Comparison of ENCODE assay signal across 18 cellular contexts in the genomic region with DNA sequence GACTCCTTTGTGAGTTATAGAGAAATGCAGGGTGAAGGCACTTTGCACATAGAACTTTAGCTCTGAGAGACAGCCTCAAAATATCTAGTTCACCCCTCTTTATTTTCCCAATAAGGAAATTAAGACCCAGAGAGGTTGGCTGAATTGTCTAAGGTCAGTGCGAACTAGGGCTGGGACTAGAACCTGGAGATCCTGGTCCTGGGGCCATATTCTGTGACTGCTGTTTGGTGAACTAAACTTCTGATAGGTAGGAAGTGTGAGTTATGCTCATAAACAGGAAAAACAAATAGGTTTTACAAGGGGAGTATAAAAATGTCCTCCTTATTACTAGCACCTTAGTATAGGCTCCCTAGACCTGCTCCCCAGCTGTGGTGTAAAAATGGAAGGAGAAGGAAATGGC. TPM values are rescaled to one million over a fixed set of nuclear protein-coding genes. Genes with fewer than 3 reads are reported as not detected.
DNase-seq lines count a peak whose midpoint lies in the region; ATAC-seq, FAIRE-seq and TF ChIP-seq lines count a peak whose summit lies in the region.
"Had no signal": no experiment of that assay in that cellular context is flagged by ENCODE, and none has a peak within 500 bp of the region (broad histone marks: within the 10 kb centered on the region; RNA-seq: fewer than 3 reads in every experiment).

No MANE protein-coding gene starts in this region.

- peaks cover 67% of the 10 kb centered on the region for H3K4me1 Mint-ChIP-seq in activated T-helper 17 cell treated with anti-CD3 and anti-CD28 coated beads, Interleukin-2, amount 50 U/mL, for 72 hours

- peak overlapping the region in 1 of 8 donors; percentile 49 for H3K4me3 ChIP-seq in spleen
- H3K4me3 ChIP-seq in prostate gland: no peak overlapping the region
- H3K4me3 ChIP-seq: cardiac muscle cell, testis had no signal

- peaks cover 100% of the 10 kb centered on the region for H3K36me3 Mint-ChIP-seq in activated T-helper 17 cell treated with anti-CD3 and anti-CD28 coated beads, Interleukin-2, amount 50 U/mL, for 72 hours (ENCODE audit: low read depth)

- peak overlapping the region; percentile 88 for H3K27ac Mint-ChIP-seq in activated T-helper 17 cell treated with anti-CD3 and anti-CD28 coated beads, Interleukin-2, amount 50 U/mL, for 72 hours

- no peaks in the 10 kb centered on the region for H3K9me3 Mint-ChIP-seq in activated T-helper 17 cell treated with anti-CD3 and anti-CD28 coated beads, Interleukin-2, amount 50 U/mL, for 72 hours

- no peaks in the 10 kb centered on the region for H3K9me3 ChIP-seq in spleen
- H3K9me3 ChIP-seq in prostate gland: no peaks in the 10 kb centered on the region
- H3K9me3 ChIP-seq: testis had no signal

- TF ChIP-seq CTCF in spleen (IDR thresholded peaks at IDR 0.05 in 8 of 11, conservative IDR thresholded peaks at IDR 0.05 in 3 of 11) (no peak), prostate gland (IDR thresholded peaks at IDR 0.05) (no peak)

- H3K27me3 ChIP-seq in spleen (replicated peaks in 1 of 7): no peaks in the 10 kb centered on the region
- H3K27me3 ChIP-seq in prostate gland (replicated peaks; ENCODE audit: insufficient read depth): no peaks in the 10 kb centered on the region
- H3K27me3 ChIP-seq: cardiac muscle cell, testis had no signal

- H3K27ac ChIP-seq in spleen (peak overlapping the region in 5 of 8 donors; percentile 30 to 96 (median 87)), prostate gland (no peak overlapping the region)
- H3K27ac ChIP-seq: cardiac muscle cell, testis had no signal

- H3K4me3 Mint-ChIP-seq in activated T-helper 17 cell treated with anti-CD3 and anti-CD28 coated beads, Interleukin-2, amount 50 U/mL, for 72 hours: peak overlapping the region; percentile 88

- ATAC-seq in activated T-helper 17 cell treated with anti-CD3 and anti-CD28 coated beads, Interleukin-2, amount 50 U/mL, for 72 hours (replicated peaks): no peak
- ATAC-seq in HG03095 (IDR thresholded peaks at IDR 0.05; ENCODE audit: unreplicated experiment): no peak

- H3K36me3 ChIP-seq in spleen: no peaks in the 10 kb centered on the region
- no peaks in the 10 kb centered on the region for H3K36me3 ChIP-seq in prostate gland
- H3K36me3 ChIP-seq: cardiac muscle cell had no signal

- 90 to 94% (median 93%) methylated on average over 1 of the region's 1 CpG for WGBS in spleen, 5 donors
- WGBS in prostate gland: 95% methylated on average over 1 of the region's 1 CpG

- no peaks in the 10 kb centered on the region for H3K27me3 Mint-ChIP-seq in activated T-helper 17 cell treated with anti-CD3 and anti-CD28 coated beads, Interleukin-2, amount 50 U/mL, for 72 hours

- peak; percentile 94 for FAIRE-seq in GM19239 (lab: Jason Lieb, UNC)
- FAIRE-seq: G401.6, HTR-8/SVneo had no signal

- peak; percentile 55 for DNase-seq in activated CD8-positive, alpha-beta memory T cell treated with anti-CD3 and anti-CD28 coated beads for 24 hours
- DNase-seq in activated CD8-positive, alpha-beta memory T cell treated with anti-CD3 and anti-CD28 coated beads, Interleukin-2, amount 50 U/mL, for 4 hours: no peak
- DNase-seq in GM19239 (ENCODE audit: insufficient read length, low spot score) (no peak), spleen (no peak), prostate gland (ENCODE audit: low spot score) (no peak), hepatic stellate cell (ENCODE audit: low spot score) (no peak)
- DNase-seq: Calu3; effector CD4-positive, alpha-beta T cell; hypothalamus; left cardiac atrium; NCI-H1930; NCI-H526; testis had no signal

- intact Hi-C loops in spleen (cut with DNase I; ENCODE audit: low total_unique reads) (no loop called here), prostate gland (cut with DNase I) (no loop called here)

- TF ChIP-seq POLR2A in spleen (IDR thresholded peaks at IDR 0.05): no peak
- TF ChIP-seq POLR2A in prostate gland (IDR thresholded peaks at IDR 0.05): no peak

- peaks cover 22 to 100% (median 62%) of the 10 kb centered on the region in 6 donors for H3K4me1 ChIP-seq in spleen
- H3K4me1 ChIP-seq in prostate gland (replicated peaks): no peaks in the 10 kb centered on the region

RNA-seq across cellular contexts. Expression of a gene that starts 53.9 kb away (rescaled TPM):
- total RNA-seq in activated T-helper 17 cell treated with anti-CD3 and anti-CD28 coated beads, Interleukin-2, amount 50 U/mL, for 72 hours: 100 to 1,000 TPM; 218 to 229 TPM
- total RNA-seq in spleen (100 to 1,000 TPM; 107 to 176 (median 123) TPM), prostate gland (100 to 1,000 TPM; 231 to 289 TPM)
- polyA plus RNA-seq in spleen: 100 to 1,000 TPM; 102 to 165 (median 147) TPM

Comparison
In these comparisons a context has a peak if more than half of its experiments do, and no peak if none do; other contexts are left out.
1. H3K27ac ChIP-seq: peak in spleen (5 of 8); none in prostate gland (0 of 2).